In the genomic region with DNA sequence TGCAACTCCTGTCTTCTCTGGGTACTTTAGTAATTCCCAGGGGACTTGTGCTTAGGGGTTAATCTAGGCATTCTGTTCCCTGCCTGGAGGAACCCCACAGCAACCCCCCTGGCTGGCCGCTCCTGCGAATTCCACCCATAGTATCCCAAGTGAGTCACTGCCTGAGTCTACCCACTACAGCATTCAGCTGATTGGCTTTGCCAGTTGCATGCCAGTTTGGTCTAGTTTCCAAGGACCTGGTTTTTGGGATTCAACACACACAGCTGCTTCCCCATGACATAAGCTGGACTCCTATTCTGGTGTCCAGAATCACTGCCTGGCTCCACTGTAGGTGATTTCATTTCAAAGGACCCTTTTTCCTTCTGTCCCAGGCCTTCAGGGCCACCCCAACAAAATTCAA, we compare ENCODE assay signal across 7 cellular contexts. TPM values are rescaled to one million over a fixed set of nuclear protein-coding genes. Genes with fewer than 3 reads are reported as not detected.
DNase-seq lines count a peak whose midpoint lies in the region; FAIRE-seq and TF ChIP-seq lines count a peak whose summit lies in the region.

No MANE protein-coding gene starts in this region.

- H3K4me3 ChIP-seq in kidney (ENCODE audit: low read length in 2 of 2) (no peak overlapping the region), thyroid gland (replicated peaks in 1 of 3) (no peak overlapping the region)

- FAIRE-seq in HTR-8/SVneo (lab: Jason Lieb, UNC) (peak; percentile 55), kidney (lab: Jason Lieb, UNC) (no peak), GM19239 (lab: Jason Lieb, UNC) (no peak)

- H3K4me3 Mint-ChIP-seq in brain, result no peak overlapping the region

- H3K27me3 Mint-ChIP-seq in brain, result no peaks in the 10 kb centered on the region

- H3K9me3 ChIP-seq in kidney (ENCODE audit: control insufficient read depth in 1 of 2, low read length in 2 of 2) (no peaks in the 10 kb centered on the region), thyroid gland (no peaks in the 10 kb centered on the region)

- H3K4me1 ChIP-seq in kidney (ENCODE audit: control insufficient read depth in 1 of 2, insufficient read depth in 1 of 2, low read depth in 1 of 2, low read length in 2 of 2) (peaks cover 0 to 5% of the 10 kb centered on the region in 2 donors), thyroid gland (peaks cover 10 to 35% of the 10 kb centered on the region in 2 donors)

- H3K36me3 ChIP-seq in kidney (ENCODE audit: control insufficient read depth in 1 of 2, insufficient read depth in 2 of 2, low read length in 2 of 2) (peaks cover 16 to 22% of the 10 kb centered on the region in 2 donors), thyroid gland (peaks cover 16 to 18% of the 10 kb centered on the region in 2 donors)

- TF ChIP-seq POLR2A in thyroid gland (IDR thresholded peaks at IDR 0.05), result no peak

- peaks cover 36% of the 10 kb centered on the region for H3K4me1 Mint-ChIP-seq in brain

- H3K36me3 Mint-ChIP-seq in brain, result peaks cover 77% of the 10 kb centered on the region

- H3K9ac ChIP-seq in kidney (ENCODE audit: low read length in 2 of 2), result no peak overlapping the region

- intact Hi-C loops in kidney (cut with DNase I) (loop anchor here (10.0 kb wide), 1 partner anchor 57 kb away; no protein-coding TSS in a partner anchor), thyroid gland (cut with DNase I) (loop anchor here (5.0 kb wide), 1 partner anchor 50 kb away; no protein-coding TSS in a partner anchor)

- WGBS in thyroid gland, 2 donors, result 78 to 89% methylated on average over 2 of the region's 2 CpGs

- H3K27ac ChIP-seq in kidney (ENCODE audit: low read depth in 2 of 2, low read length in 2 of 2) (no peak overlapping the region), thyroid gland (peak overlapping the region; percentile 21 to 71 (median 26))

- peak overlapping the region in 4 of 5 experiments; percentile 73 to 95 (median 82) for H3K27ac Mint-ChIP-seq in brain

- DNase-seq in HTR-8/SVneo (ENCODE audit: insufficient read length, low spot score), result peak; percentile 91
- peak; percentile 85 for DNase-seq in kidney
- DNase-seq in thyroid gland, result peak in 1 of 2 donors; percentile 54
- no peak for DNase-seq in GM19239 (ENCODE audit: insufficient read length, low spot score)
- DNase-seq in GM19238 (ENCODE audit: insufficient read length, low spot score), result no peak
- no peak for DNase-seq in iPS-NIHi11 (ENCODE audit: low spot score)

- TF ChIP-seq CTCF in brain (conservative IDR thresholded peaks at IDR 0.05), result no peak
- TF ChIP-seq CTCF in kidney (IDR thresholded peaks at IDR 0.05; ENCODE audit: borderline replicate concordance, extremely low read depth, insufficient read depth), result no peak
- TF ChIP-seq CTCF in thyroid gland (IDR thresholded peaks at IDR 0.05), result no peak

- H3K9me3 Mint-ChIP-seq in brain, result no peaks in the 10 kb centered on the region

- H3K27me3 ChIP-seq in thyroid gland, result no peaks in the 10 kb centered on the region

RNA-seq across cellular contexts. Expression of gene PLCG1, which starts 40.3 kb away (rescaled TPM):
- 75.9 TPM for polyA plus RNA-seq in brain (ENCODE audit: insufficient read depth, low read depth, low replicate concordance)
- total RNA-seq in kidney, result 117 TPM
- polyA plus RNA-seq in kidney (ENCODE audit: insufficient read depth, low read depth, low replicate concordance), result 12.5 TPM
- 100 to 1,000 TPM; 146 to 252 (median 164) TPM for total RNA-seq in thyroid gland

Comparison
In these comparisons a context has a peak if more than half of its experiments do, and no peak if none do; other contexts are left out.
1. DNase-seq: peak in HTR-8/SVneo (single experiment) and kidney (single experiment); none in GM19239 (single experiment), GM19238 (single experiment) and iPS-NIHi11 (single experiment).
2. H3K27ac ChIP-seq: peak in thyroid gland (3 of 3); none in kidney (0 of 2).